20 cellular contexts compared by ENCODE assay signal in genomic region chr10:5092848-5093790, GRCh38.
"Had no signal": no experiment of that assay in that cellular context is flagged by ENCODE, and none has a peak within 500 bp of the region (broad histone marks: within the 10 kb centered on the region; RNA-seq: fewer than 3 reads in every experiment).

No MANE protein-coding gene starts in this region.

- H3K27ac ChIP-seq: hepatocyte, testis had no signal

- ATAC-seq: activated CD8-positive, alpha-beta memory T cell treated with anti-CD3 and anti-CD28 coated beads, Interleukin-2, amount 10 ng/mL, durations not matched to agents 7 days and 5 days; activated T-helper 17 cell treated with anti-CD3 and anti-CD28 coated beads, Interleukin-2, amount 50 U/mL, for 72 hours had no signal

- H3K27ac Mint-ChIP-seq: activated CD4-positive, alpha-beta memory T cell treated with anti-CD3 and anti-CD28 coated beads, Interleukin-2, amount 10 ng/mL, durations not matched to agents 7 days and 5 days; activated CD8-positive, alpha-beta memory T cell treated with anti-CD3 and anti-CD28 coated beads, Interleukin-2, amount 10 ng/mL, durations not matched to agents 7 days and 5 days; activated T-helper 17 cell treated with anti-CD3 and anti-CD28 coated beads, Interleukin-2, amount 50 U/mL, for 72 hours; nephron progenitor cell; progenitor cell of endocrine pancreas; type B pancreatic cell had no signal

- H3K27me3 Mint-ChIP-seq: progenitor cell of endocrine pancreas, type B pancreatic cell had no signal

- H3K4me3 ChIP-seq: hepatocyte, lung, smooth muscle cell had no signal

- H3K79me2 ChIP-seq: hepatocyte had no signal

- H3K4me1 Mint-ChIP-seq: activated CD8-positive, alpha-beta memory T cell treated with anti-CD3 and anti-CD28 coated beads, Interleukin-2, amount 10 ng/mL, durations not matched to agents 7 days and 5 days; activated T-helper 17 cell treated with anti-CD3 and anti-CD28 coated beads, Interleukin-2, amount 50 U/mL, for 72 hours; nephron progenitor cell had no signal

- H3K4me3 Mint-ChIP-seq: activated CD4-positive, alpha-beta memory T cell treated with anti-CD3 and anti-CD28 coated beads, Interleukin-2, amount 10 ng/mL, durations not matched to agents 7 days and 5 days; activated CD8-positive, alpha-beta memory T cell treated with anti-CD3 and anti-CD28 coated beads, Interleukin-2, amount 10 ng/mL, durations not matched to agents 7 days and 5 days; nephron progenitor cell; type B pancreatic cell had no signal

- DNase-seq: activated CD4-positive, alpha-beta memory T cell treated with anti-CD3 and anti-CD28 coated beads, Interleukin-2, amount 10 ng/mL, durations not matched to agents 7 days and 5 days; activated CD4-positive, alpha-beta T cell treated with anti-CD3 and anti-CD28 coated beads for 48 hours; activated CD4-positive, CD25-positive, alpha-beta regulatory T cell; activated CD8-positive, alpha-beta memory T cell treated with anti-CD3 and anti-CD28 coated beads, Interleukin-2, amount 10 ng/mL, durations not matched to agents 7 days and 5 days; activated naive CD4-positive, alpha-beta T cell treated with Interleukin-2 at 50 U/mL for 16 hours; aorta; cerebellar nuclear complex; effector CD8-positive, alpha-beta T cell; left colon; nephron progenitor cell; right cardiac atrium; stimulated activated CD4-positive, alpha-beta T cell treated with anti-CD3 and anti-CD28 coated beads, Interleukin-4, amount 100 ng/mL, for 1 hour; testis had no signal

- H3K9me3 Mint-ChIP-seq: activated CD4-positive, alpha-beta memory T cell treated with anti-CD3 and anti-CD28 coated beads, Interleukin-2, amount 10 ng/mL, durations not matched to agents 7 days and 5 days had no signal

- FAIRE-seq: endothelial cell of umbilical vein had no signal

- H3K36me3 Mint-ChIP-seq: activated CD8-positive, alpha-beta memory T cell treated with anti-CD3 and anti-CD28 coated beads, Interleukin-2, amount 10 ng/mL, durations not matched to agents 7 days and 5 days; type B pancreatic cell had no signal

- H3K4me2 ChIP-seq: smooth muscle cell had no signal

- H3K9me3 ChIP-seq: testis had no signal

- H3K27me3 ChIP-seq: hepatocyte, testis had no signal

- H3K4me1 ChIP-seq: testis had no signal
